8 cellular contexts compared by ENCODE assay signal in the genomic region with DNA sequence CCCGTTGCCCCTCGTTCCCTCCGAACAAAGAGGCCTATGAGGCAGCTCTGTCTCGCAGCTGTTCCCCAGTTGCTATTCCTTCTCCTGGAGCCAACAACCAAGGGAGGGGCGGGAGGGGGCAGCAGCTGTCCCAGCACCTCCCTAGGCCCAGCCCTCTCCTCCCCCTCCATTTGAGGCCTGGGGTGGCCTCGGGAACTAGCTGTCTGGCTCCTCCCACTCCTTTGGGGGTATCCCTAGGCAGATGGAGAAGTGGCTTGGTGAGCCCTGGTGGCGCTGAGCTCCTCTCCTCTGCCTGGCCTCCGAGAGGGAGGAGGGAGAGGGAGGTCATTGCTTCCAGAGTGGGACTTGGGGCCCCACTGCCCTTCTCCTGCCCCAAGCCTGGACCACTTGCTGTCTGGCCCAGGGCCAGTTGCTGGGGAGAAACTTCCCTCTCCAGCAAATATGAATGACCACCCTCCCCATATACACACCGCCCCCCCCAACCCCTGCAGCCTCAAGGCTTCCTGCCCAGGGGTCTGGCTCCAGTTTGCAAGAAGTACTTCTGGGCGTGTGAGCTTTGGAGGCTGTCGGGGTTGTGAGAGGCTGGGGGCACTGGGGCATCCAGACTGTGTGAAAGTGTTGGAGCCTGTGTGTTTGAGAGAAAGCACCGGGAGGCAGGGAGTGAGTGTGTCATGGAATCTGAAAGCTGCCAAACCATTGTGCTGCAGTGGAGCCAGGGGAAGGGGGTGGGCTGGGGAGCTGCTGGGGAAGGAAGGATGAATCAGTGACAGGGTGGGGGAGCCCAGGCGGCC. TPM values are rescaled to one million over a fixed set of nuclear protein-coding genes. Genes with fewer than 3 reads are reported as not detected.
DNase-seq lines count a peak whose midpoint lies in the region; ATAC-seq and TF ChIP-seq lines count a peak whose summit lies in the region.

No MANE protein-coding gene starts in this region.

- H3K4me3 Mint-ChIP-seq in Caco-2 (ENCODE audit: unreplicated experiment): peak overlapping the region; percentile 75

- no peak for TF ChIP-seq CTCF in Caco-2 (IDR thresholded peaks at IDR 0.05; ENCODE audit: insufficient read depth in 1 of 2, low read depth in 1 of 2, low read length in 1 of 2, severe bottlenecking in 1 of 2, unreplicated experiment in 1 of 2)
- TF ChIP-seq CTCF in fibroblast of the aortic adventitia (IDR thresholded peaks at IDR 0.05; ENCODE audit: insufficient read depth, low read length): no peak

- POLR2A ChIA-PET in Caco-2 (lab: Charles Lee): no interaction called here

- CTCF ChIA-PET in Caco-2 (lab: Charles Lee): interaction anchor here (0.6 kb wide), 3 partner anchors 9 to 55 kb away, joined by 3 to 10 read pairs (median 3); no protein-coding TSS in a partner anchor

- no peaks in the 10 kb centered on the region for H3K27me3 ChIP-seq in Caco-2 (replicated peaks; ENCODE audit: control insufficient read depth, insufficient read depth, low read length)

- ATAC-seq in HG03159 (IDR thresholded peaks at IDR 0.05; ENCODE audit: unreplicated experiment) (no peak), GM18502 (IDR thresholded peaks at IDR 0.05; ENCODE audit: poor library complexity, unreplicated experiment) (no peak)

- H3K9me3 ChIP-seq in Caco-2: no peaks in the 10 kb centered on the region

- H3K36me3 Mint-ChIP-seq in Caco-2 (ENCODE audit: insufficient read depth, unreplicated experiment): peaks cover 22% of the 10 kb centered on the region

- no peaks in the 10 kb centered on the region for H3K27me3 Mint-ChIP-seq in Caco-2 (ENCODE audit: insufficient read depth, unreplicated experiment)

- peak overlapping the region; percentile 17 for H3K27ac Mint-ChIP-seq in Caco-2 (ENCODE audit: unreplicated experiment)

- BruUV-seq in Caco-2 (replicated peaks; lab: Mats Ljungman, UMichigan): no TSS peak

- DNase-seq in Caco-2 (no peak), NCI-H82 (lab: John Stamatoyannopoulos, UW) (peak; percentile 97), fibroblast of the aortic adventitia (ENCODE audit: low read depth) (peak; percentile 95), nucleus accumbens (lab: John Stamatoyannopoulos, UW) (peak in 55 of 56 donors; percentile 11 to 89 (median 62)), NOMO-1 treated with dmso at 0.1 percent for 144 hours (lab: John Stamatoyannopoulos, UW; ENCODE audit: unreplicated experiment) (no peak)
- no peak for DNase-seq in activated CD4-positive, alpha-beta T cell treated with anti-CD3 and anti-CD28 coated beads, Interleukin-2, amount 50 U/mL, for 48 hours

- peaks cover 28% of the 10 kb centered on the region for H3K4me1 ChIP-seq in Caco-2

- no peak overlapping the region for H3K4me3 ChIP-seq in Caco-2 (ENCODE audit: low read depth, low read length)
- H3K4me3 ChIP-seq in fibroblast of the aortic adventitia (ENCODE audit: low read depth, low read length): peak overlapping the region; percentile 90

- H3K36me3 ChIP-seq in Caco-2 (ENCODE audit: control insufficient read depth, insufficient read depth, low read length): no peaks in the 10 kb centered on the region

- H3K4me1 Mint-ChIP-seq in Caco-2 (ENCODE audit: low read depth, unreplicated experiment): peaks cover 14% of the 10 kb centered on the region

- no peaks in the 10 kb centered on the region for H3K9me3 Mint-ChIP-seq in Caco-2 (ENCODE audit: unreplicated experiment)

- intact Hi-C loops in Caco-2 (cut with micrococcal nuclease; ENCODE audit: unreplicated experiment): loop anchor here (5.0 kb wide), 1 partner anchor 41 kb away; a partner anchor contains a TSS

RNA-seq across cellular contexts. Expression of a gene that starts 3.1 kb away (rescaled TPM):
- total RNA-seq in Caco-2 (2022) (108 and 128 TPM in 2 replicates), fibroblast of the aortic adventitia (ENCODE audit: low replicate concordance) (43.7 and 193 TPM in 2 replicates)

RNA-seq across cellular contexts. Expression of a gene that starts 29.3 kb away (rescaled TPM):
- total RNA-seq in Caco-2 (2022) (162 and 168 TPM in 2 replicates), fibroblast of the aortic adventitia (ENCODE audit: low replicate concordance) (6.1 and 76.7 TPM in 2 replicates)

RNA-seq across cellular contexts. Expression of a gene that starts 41.6 kb away (rescaled TPM):
- total RNA-seq in Caco-2 (2022) (7.3 and 10.2 TPM in 2 replicates), fibroblast of the aortic adventitia (ENCODE audit: low replicate concordance) (9.9 and 15.7 TPM in 2 replicates)

RNA-seq across cellular contexts. Expression of a gene that starts 57.7 kb away (rescaled TPM):
- not detected in 2 replicates for total RNA-seq in Caco-2 (2022)
- not detected in 2 replicates for total RNA-seq in fibroblast of the aortic adventitia (ENCODE audit: low replicate concordance)

Comparison
In these comparisons a context has a peak if more than half of its experiments do, and no peak if none do; other contexts are left out.
1. DNase-seq: peak in NCI-H82 (single experiment), fibroblast of the aortic adventitia (single experiment) and nucleus accumbens (55 of 56); none in Caco-2 (0 of 2), activated CD4-positive, alpha-beta T cell treated with anti-CD3 and anti-CD28 coated beads, Interleukin-2, amount 50 U/mL, for 48 hours (0 of 2) and NOMO-1 treated with dmso at 0.1 percent for 144 hours (single experiment).